8 cellular contexts compared by ENCODE assay signal in the genomic region with DNA sequence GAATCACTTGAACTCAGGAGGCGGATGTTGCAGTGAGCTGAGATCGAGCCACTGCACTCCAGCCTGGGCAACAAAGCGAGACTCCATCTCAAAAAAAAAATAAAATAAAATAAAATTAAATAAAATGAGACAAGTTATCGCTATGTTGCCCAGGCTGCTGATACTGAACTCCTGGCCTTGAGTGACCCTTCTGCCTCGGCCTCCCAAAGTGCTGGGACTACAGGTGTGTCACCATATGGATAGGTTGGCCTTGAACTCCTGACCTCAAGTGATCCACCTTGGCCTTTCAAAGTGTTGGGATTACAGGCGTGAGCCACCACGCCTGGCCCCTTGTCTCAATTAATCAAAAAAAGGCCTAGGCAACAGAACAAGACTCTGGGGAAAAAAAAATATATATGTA. TPM values are rescaled to one million over a fixed set of nuclear protein-coding genes. Genes with fewer than 3 reads are reported as not detected.
"Had no signal": no experiment of that assay in that cellular context is flagged by ENCODE, and none has a peak within 500 bp of the region (broad histone marks: within the 10 kb centered on the region; RNA-seq: fewer than 3 reads in every experiment).

No MANE protein-coding gene starts in this region.

RNA-seq across cellular contexts. Expression of a gene that starts 16.0 kb away (rescaled TPM):
- total RNA-seq: naive thymus-derived CD4-positive, alpha-beta T cell; natural killer cell; occipital lobe; progenitor cell of endocrine pancreas; pulmonary artery endothelial cell; smooth muscle cell; suprapubic skin had no signal
- polyA plus RNA-seq: naive thymus-derived CD4-positive, alpha-beta T cell; neural cell; smooth muscle cell had no signal
